In genomic region chr21:32276671-32277070, GRCh38 we compare ENCODE assay signal across 24 cellular contexts. TPM values are rescaled to one million over a fixed set of nuclear protein-coding genes. Genes with fewer than 3 reads are reported as not detected.
DNase-seq lines count a peak whose midpoint lies in the region; ATAC-seq, FAIRE-seq and TF ChIP-seq lines count a peak whose summit lies in the region.
"Had no signal": no experiment of that assay in that cellular context is flagged by ENCODE, and none has a peak within 500 bp of the region (broad histone marks: within the 10 kb centered on the region; RNA-seq: fewer than 3 reads in every experiment).

No MANE protein-coding gene starts in this region.

- peaks cover 19% of the 10 kb centered on the region for H3K36me3 Mint-ChIP-seq in CD4-positive, CD25-positive, alpha-beta regulatory T cell
- H3K36me3 Mint-ChIP-seq in CD4-positive, alpha-beta T cell (ENCODE audit: low read depth), result peaks cover 32% of the 10 kb centered on the region
- peaks cover 29% of the 10 kb centered on the region for H3K36me3 Mint-ChIP-seq in nephron progenitor cell (ENCODE audit: low read depth)

- H3K4me3 Mint-ChIP-seq in CD4-positive, CD25-positive, alpha-beta regulatory T cell, result peak overlapping the region; percentile 46 to 81 (median 68)
- H3K4me3 Mint-ChIP-seq in CD4-positive, alpha-beta T cell, result peak overlapping the region; percentile 58
- peak overlapping the region; percentile 70 for H3K4me3 Mint-ChIP-seq in nephron progenitor cell

- H3K27ac Mint-ChIP-seq in CD4-positive, CD25-positive, alpha-beta regulatory T cell, result no peak overlapping the region
- H3K27ac Mint-ChIP-seq in CD4-positive, alpha-beta T cell, result no peak overlapping the region
- no peak overlapping the region for H3K27ac Mint-ChIP-seq in nephron progenitor cell

- FAIRE-seq in D721Med (lab: Jason Lieb, UNC), result no peak
- FAIRE-seq: GM18507, K562 had no signal

- BruUV-seq in Panc1 (replicated peaks; lab: Mats Ljungman, UMichigan), result TSS peak; percentile 55

- no peaks in the 10 kb centered on the region for H3K27me3 Mint-ChIP-seq in CD4-positive, CD25-positive, alpha-beta regulatory T cell
- no peaks in the 10 kb centered on the region for H3K27me3 Mint-ChIP-seq in CD4-positive, alpha-beta T cell
- peaks cover 7% of the 10 kb centered on the region for H3K27me3 Mint-ChIP-seq in nephron progenitor cell (ENCODE audit: low read depth, poor library complexity)

- no peak overlapping the region for H3K4me3 ChIP-seq in CD4-positive, CD25-positive, alpha-beta regulatory T cell (ENCODE audit: low read depth, low read length)
- no peak overlapping the region for H3K4me3 ChIP-seq in Panc1 (ENCODE audit: low read depth in 2 of 2, low read length in 2 of 2)
- H3K4me3 ChIP-seq: GM23248 had no signal

- DNase-seq in CD4-positive, CD25-positive, alpha-beta regulatory T cell, result no peak
- DNase-seq in CD4-positive, alpha-beta T cell, result no peak
- no peak for DNase-seq in Panc1 (ENCODE audit: low read depth, low spot score)
- no peak for DNase-seq in nephron progenitor cell
- no peak for DNase-seq in activated CD4-positive, alpha-beta T cell treated with anti-CD3 and anti-CD28 coated beads for 48 hours
- DNase-seq in D721Med (ENCODE audit: insufficient read length, low spot score), result no peak
- no peak for DNase-seq in NCI-H2171 (lab: John Stamatoyannopoulos, UW)
- DNase-seq: C1 segment of cervical spinal cord, GM23248, H7, Kasumi-1, NCI-H1105 treated with DMSO at 0.1 percent for 48 hours, NCI-H146, NCI-H1930, NCI-H2107, NCI-H446, NCI-H774, SHP77 treated with DMSO at 0.1 percent for 48 hours had no signal

- no peak overlapping the region for H3K27ac ChIP-seq in CD4-positive, CD25-positive, alpha-beta regulatory T cell (ENCODE audit: insufficient read depth, low read length, poor library complexity, severe bottlenecking)
- H3K27ac ChIP-seq in CD4-positive, alpha-beta T cell (ENCODE audit: low read depth, low read length), result no peak overlapping the region
- H3K27ac ChIP-seq in Panc1 (ENCODE audit: low read length), result no peak overlapping the region
- H3K27ac ChIP-seq: GM23248 had no signal

- no peaks in the 10 kb centered on the region for H3K27me3 ChIP-seq in CD4-positive, CD25-positive, alpha-beta regulatory T cell (ENCODE audit: control insufficient read depth, insufficient read depth, low read length)
- H3K27me3 ChIP-seq in CD4-positive, alpha-beta T cell (ENCODE audit: control insufficient read depth, insufficient read depth, low read length), result no peaks in the 10 kb centered on the region
- no peaks in the 10 kb centered on the region for H3K27me3 ChIP-seq in Panc1 (ENCODE audit: control insufficient read depth, insufficient read depth, low read length)

- CTCF ChIA-PET in CD4-positive, alpha-beta T cell (lab: Charles Lee), result interaction anchor here (0.6 kb wide), 1 partner anchor 1216 kb away, joined by 3 read pairs; no protein-coding TSS in a partner anchor
- CTCF ChIA-PET in Panc1 (lab: Charles Lee), result no interaction called here

- H3K9me3 ChIP-seq in CD4-positive, CD25-positive, alpha-beta regulatory T cell (ENCODE audit: control insufficient read depth in 2 of 2, low read length in 2 of 2), result no peaks in the 10 kb centered on the region
- H3K9me3 ChIP-seq in CD4-positive, alpha-beta T cell (ENCODE audit: control insufficient read depth, low read length), result no peaks in the 10 kb centered on the region
- no peaks in the 10 kb centered on the region for H3K9me3 ChIP-seq in Panc1 (ENCODE audit: control insufficient read depth, insufficient read depth, low read depth, low read length)

- H3K4me1 Mint-ChIP-seq in CD4-positive, CD25-positive, alpha-beta regulatory T cell, result peaks cover 17 to 38% (median 26%) of the 10 kb centered on the region in 4 donors
- peaks cover 29% of the 10 kb centered on the region for H3K4me1 Mint-ChIP-seq in CD4-positive, alpha-beta T cell (ENCODE audit: low read depth)
- H3K4me1 Mint-ChIP-seq in nephron progenitor cell, result peaks cover 35% of the 10 kb centered on the region

- intact Hi-C loops in CD4-positive, alpha-beta T cell (cut with DNase I, micrococcal nuclease), result loop anchor here (5.0 to 10.0 kb wide), 3 partner anchors 336 to 612 kb away; partner anchors contain the start of genes CFAP298 (in 1 of the 2) and SCAF4 (in 1 of the 2)
- intact Hi-C loops in Panc1 (cut with micrococcal nuclease; ENCODE audit: unreplicated experiment), result loop anchor here (1.0 kb wide), 1 partner anchor 8 kb away; no protein-coding TSS in a partner anchor

- ATAC-seq in CD4-positive, CD25-positive, alpha-beta regulatory T cell (ENCODE audit: low read depth in 2 of 2), result no peak
- no peak for ATAC-seq in CD4-positive, alpha-beta T cell (ENCODE audit: poor library complexity)
- no peak for ATAC-seq in Panc1
- ATAC-seq: K562 had no signal

- TF ChIP-seq CTCF in CD4-positive, alpha-beta T cell (IDR thresholded peaks at IDR 0.05), result no peak
- no peak for TF ChIP-seq CTCF in Panc1 (IDR thresholded peaks at IDR 0.05)
- TF ChIP-seq CTCF in nephron progenitor cell (IDR thresholded peaks at IDR 0.05), result no peak
- no peak for TF ChIP-seq CTCF in D721Med (IDR thresholded peaks at IDR 0.05; ENCODE audit: insufficient read depth, missing control alignments)

- peaks cover 14% of the 10 kb centered on the region for H3K36me3 ChIP-seq in CD4-positive, CD25-positive, alpha-beta regulatory T cell (ENCODE audit: control insufficient read depth, insufficient read depth, low read length)
- peaks cover 2% of the 10 kb centered on the region for H3K36me3 ChIP-seq in Panc1 (ENCODE audit: control insufficient read depth, insufficient read depth, low read length)

- H3K4me1 ChIP-seq in CD4-positive, CD25-positive, alpha-beta regulatory T cell (ENCODE audit: control insufficient read depth, insufficient read depth, low read length, poor library complexity, severe bottlenecking), result peaks cover 16% of the 10 kb centered on the region
- peaks cover 11% of the 10 kb centered on the region for H3K4me1 ChIP-seq in Panc1 (ENCODE audit: control insufficient read depth, insufficient read depth, low read length)

- POLR2A ChIA-PET in CD4-positive, alpha-beta T cell (lab: Charles Lee), result no interaction called here
- POLR2A ChIA-PET in Panc1 (lab: Charles Lee), result interaction anchor here (0.7 kb wide), 1 partner anchor 1152 kb away, joined by 7 read pairs; no protein-coding TSS in a partner anchor

- in situ Hi-C loops in Panc1 (cut with HindIII; ENCODE audit: low pct_unique_long_range_greater_than_20kb, low sequenced_read_pairs), result no loop called here

- no peaks in the 10 kb centered on the region for H3K9me3 Mint-ChIP-seq in CD4-positive, CD25-positive, alpha-beta regulatory T cell
- H3K9me3 Mint-ChIP-seq in CD4-positive, alpha-beta T cell, result no peaks in the 10 kb centered on the region
- H3K9me3 Mint-ChIP-seq in nephron progenitor cell, result no peaks in the 10 kb centered on the region

RNA-seq across cellular contexts. Expression of gene MIS18A, which starts 2.2 kb away (rescaled TPM):
- total RNA-seq in CD4-positive, CD25-positive, alpha-beta regulatory T cell, result 5.2 TPM
- polyA plus RNA-seq in CD4-positive, CD25-positive, alpha-beta regulatory T cell, result 10 to 100 TPM in 3 of 4 donors, 1 to 10 TPM in 1; 9.9 to 13.3 (median 11.2) TPM
- 1 to 10 TPM; 2.7 to 3.0 TPM for total RNA-seq in CD4-positive, alpha-beta T cell
- 16.3 TPM for total RNA-seq in Panc1 (2021; ENCODE audit: unreplicated experiment)
- polyA plus RNA-seq in Panc1 (2012; ENCODE audit: insufficient read length), result 12.4 TPM

RNA-seq across cellular contexts. Expression of gene MRAP, which starts 22.0 kb away (rescaled TPM):
- not detected for total RNA-seq in CD4-positive, CD25-positive, alpha-beta regulatory T cell
- not detected for polyA plus RNA-seq in CD4-positive, CD25-positive, alpha-beta regulatory T cell
- not detected for total RNA-seq in CD4-positive, alpha-beta T cell
- not detected for total RNA-seq in Panc1 (2021; ENCODE audit: unreplicated experiment)
- polyA plus RNA-seq in Panc1 (2012; ENCODE audit: insufficient read length), result not detected
- total RNA-seq: A673, Daoy, G401, GM23248, H7, K562, MCF 10A had no signal
- polyA plus RNA-seq: GM23248 had no signal
